Comparison of ENCODE assay signal across 8 cellular contexts in genomic region chr16:19410435-19411153, GRCh38. TPM values are rescaled to one million over a fixed set of nuclear protein-coding genes. Genes with fewer than 3 reads are reported as not detected.
DNase-seq lines count a peak whose midpoint lies in the region; ATAC-seq and TF ChIP-seq lines count a peak whose summit lies in the region.

No MANE protein-coding gene starts in this region.

- peaks cover 4% of the 10 kb centered on the region for H3K4me1 Mint-ChIP-seq in nephron

- H3K27ac Mint-ChIP-seq in nephron = no peak overlapping the region

- peak overlapping the region; percentile 67 to 78 (median 75) for H3K4me3 Mint-ChIP-seq in nephron

- H3K9me3 Mint-ChIP-seq in nephron = peaks cover 5% of the 10 kb centered on the region

- DNase-seq in NCI-H748 (lab: John Stamatoyannopoulos, UW; ENCODE audit: unreplicated experiment) (peak; percentile 49), NCI-H748 treated with DMSO at 0.1 percent for 48 hours (lab: John Stamatoyannopoulos, UW) (no peak), NCI-H460 (ENCODE audit: extremely low read depth, low read depth) (peak; percentile 7), dermis blood vessel endothelial cell (peak; percentile 28), NCI-H1436 (lab: John Stamatoyannopoulos, UW) (no peak), NCI-H2107 (lab: John Stamatoyannopoulos, UW) (no peak)

- peak in 1 of 3 experiments; percentile 27 for TF ChIP-seq CTCF in nephron (IDR thresholded peaks at IDR 0.05; ENCODE audit: unreplicated experiment in 3 of 3)

- H3K27me3 Mint-ChIP-seq in nephron (ENCODE audit: low read depth) = peaks cover 70% of the 10 kb centered on the region

- ATAC-seq in HG03378 (IDR thresholded peaks at IDR 0.05; ENCODE audit: unreplicated experiment) = no peak

- H3K36me3 Mint-ChIP-seq in nephron (ENCODE audit: low read depth) = no peaks in the 10 kb centered on the region

RNA-seq across cellular contexts. Expression of gene TMC5, which starts 7.1 kb away (rescaled TPM):
- total RNA-seq in NCI-H460 (2014; rRNA removed; shearing (Covaris generic)) = 0.07 and 0.43 TPM in 2 replicates
- 0.08 TPM in 1 of 2 replicates, not detected in the other for polyA plus RNA-seq in NCI-H460 (2014; cell fraction: nucleus; rRNA removed)
- 0.05 TPM in 1 of 2 replicates, not detected in the other for total RNA-seq in dermis blood vessel endothelial cell

Comparison
In these comparisons a context has a peak if more than half of its experiments do, and no peak if none do; other contexts are left out.
1. DNase-seq: peak in NCI-H748 (single experiment), NCI-H460 (single experiment) and dermis blood vessel endothelial cell (single experiment); none in NCI-H748 treated with DMSO at 0.1 percent for 48 hours (single experiment), NCI-H1436 (single experiment) and NCI-H2107 (single experiment).